ENCODE assay signal across 1 cellular context in the genomic region with DNA sequence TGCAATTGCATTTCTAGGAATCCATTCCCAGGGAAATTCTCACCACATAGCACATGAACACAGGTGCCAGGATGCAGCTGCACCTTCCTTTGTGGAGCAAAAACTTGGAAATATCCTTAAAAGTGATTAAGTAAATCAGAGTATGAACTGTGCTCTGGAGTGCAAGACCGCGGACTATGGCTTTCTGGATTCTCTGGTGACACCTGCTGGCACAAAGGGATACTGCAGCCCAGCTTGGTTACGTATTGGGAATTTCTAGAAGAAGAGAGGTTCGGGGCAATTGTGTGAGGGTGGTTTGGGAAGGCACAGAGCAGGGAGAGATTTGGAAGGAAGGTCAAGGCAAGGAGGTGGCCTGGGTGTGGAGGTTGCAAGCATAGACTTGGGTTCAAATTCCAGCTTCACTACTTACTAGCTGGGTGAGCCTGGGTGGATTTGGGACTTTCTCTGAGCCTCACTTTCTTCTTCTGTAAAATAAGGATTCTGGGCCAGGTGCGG.
TF ChIP-seq lines count a peak whose summit lies in the region.

No MANE protein-coding gene starts in this region.

TF ChIP-seq in HepG2, 621 proteins besides CTCF, POLR2A, EP300 and RAD21 (continued from another document):
- TF ChIP-seq IRF2 (CRISPR knock-in tag; IDR thresholded peaks at IDR 0.05) (peak; percentile 69), ASH2L (IDR thresholded peaks at IDR 0.05; ENCODE audit: insufficient read length, low read depth, low read length) (no peak), ZNF614 (CRISPR knock-in tag; IDR thresholded peaks at IDR 0.05; ENCODE audit: borderline replicate concordance) (peak; percentile 88), ZNF484 (CRISPR knock-in tag; IDR thresholded peaks at IDR 0.05; ENCODE audit: borderline replicate concordance, low read depth) (no peak), MAFG (CRISPR knock-in tag; IDR thresholded peaks at IDR 0.05) (no peak), HMGA1 (CRISPR knock-in tag; conservative IDR thresholded peaks at IDR 0.05) (no peak), ZMAT3 (CRISPR knock-in tag; conservative IDR thresholded peaks at IDR 0.05) (no peak), ZNF766 (CRISPR knock-in tag; IDR thresholded peaks at IDR 0.05; ENCODE audit: borderline replicate concordance) (no peak)
- TF ChIP-seq, protein P1, sequence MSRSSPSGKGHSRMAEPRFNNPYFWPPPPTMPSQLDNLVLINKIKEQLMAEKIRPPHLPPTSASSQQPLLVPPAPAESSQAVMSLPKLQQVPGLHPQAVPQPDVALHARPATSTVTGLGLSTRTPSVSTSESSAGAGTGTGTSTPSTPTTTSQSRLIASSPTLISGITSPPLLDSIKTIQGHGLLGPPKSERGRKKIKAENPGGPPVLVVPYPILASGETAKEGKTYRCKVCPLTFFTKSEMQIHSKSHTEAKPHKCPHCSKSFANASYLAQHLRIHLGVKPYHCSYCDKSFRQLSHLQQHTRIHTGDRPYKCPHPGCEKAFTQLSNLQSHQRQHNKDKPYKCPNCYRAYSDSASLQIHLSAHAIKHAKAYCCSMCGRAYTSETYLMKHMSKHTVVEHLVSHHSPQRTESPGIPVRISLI (CRISPR knock-in tag; IDR thresholded peaks at IDR 0.05; ENCODE audit: borderline replicate concordance): no peak; the same call in 1 of the 2 replicates
- TF ChIP-seq, protein P2, sequence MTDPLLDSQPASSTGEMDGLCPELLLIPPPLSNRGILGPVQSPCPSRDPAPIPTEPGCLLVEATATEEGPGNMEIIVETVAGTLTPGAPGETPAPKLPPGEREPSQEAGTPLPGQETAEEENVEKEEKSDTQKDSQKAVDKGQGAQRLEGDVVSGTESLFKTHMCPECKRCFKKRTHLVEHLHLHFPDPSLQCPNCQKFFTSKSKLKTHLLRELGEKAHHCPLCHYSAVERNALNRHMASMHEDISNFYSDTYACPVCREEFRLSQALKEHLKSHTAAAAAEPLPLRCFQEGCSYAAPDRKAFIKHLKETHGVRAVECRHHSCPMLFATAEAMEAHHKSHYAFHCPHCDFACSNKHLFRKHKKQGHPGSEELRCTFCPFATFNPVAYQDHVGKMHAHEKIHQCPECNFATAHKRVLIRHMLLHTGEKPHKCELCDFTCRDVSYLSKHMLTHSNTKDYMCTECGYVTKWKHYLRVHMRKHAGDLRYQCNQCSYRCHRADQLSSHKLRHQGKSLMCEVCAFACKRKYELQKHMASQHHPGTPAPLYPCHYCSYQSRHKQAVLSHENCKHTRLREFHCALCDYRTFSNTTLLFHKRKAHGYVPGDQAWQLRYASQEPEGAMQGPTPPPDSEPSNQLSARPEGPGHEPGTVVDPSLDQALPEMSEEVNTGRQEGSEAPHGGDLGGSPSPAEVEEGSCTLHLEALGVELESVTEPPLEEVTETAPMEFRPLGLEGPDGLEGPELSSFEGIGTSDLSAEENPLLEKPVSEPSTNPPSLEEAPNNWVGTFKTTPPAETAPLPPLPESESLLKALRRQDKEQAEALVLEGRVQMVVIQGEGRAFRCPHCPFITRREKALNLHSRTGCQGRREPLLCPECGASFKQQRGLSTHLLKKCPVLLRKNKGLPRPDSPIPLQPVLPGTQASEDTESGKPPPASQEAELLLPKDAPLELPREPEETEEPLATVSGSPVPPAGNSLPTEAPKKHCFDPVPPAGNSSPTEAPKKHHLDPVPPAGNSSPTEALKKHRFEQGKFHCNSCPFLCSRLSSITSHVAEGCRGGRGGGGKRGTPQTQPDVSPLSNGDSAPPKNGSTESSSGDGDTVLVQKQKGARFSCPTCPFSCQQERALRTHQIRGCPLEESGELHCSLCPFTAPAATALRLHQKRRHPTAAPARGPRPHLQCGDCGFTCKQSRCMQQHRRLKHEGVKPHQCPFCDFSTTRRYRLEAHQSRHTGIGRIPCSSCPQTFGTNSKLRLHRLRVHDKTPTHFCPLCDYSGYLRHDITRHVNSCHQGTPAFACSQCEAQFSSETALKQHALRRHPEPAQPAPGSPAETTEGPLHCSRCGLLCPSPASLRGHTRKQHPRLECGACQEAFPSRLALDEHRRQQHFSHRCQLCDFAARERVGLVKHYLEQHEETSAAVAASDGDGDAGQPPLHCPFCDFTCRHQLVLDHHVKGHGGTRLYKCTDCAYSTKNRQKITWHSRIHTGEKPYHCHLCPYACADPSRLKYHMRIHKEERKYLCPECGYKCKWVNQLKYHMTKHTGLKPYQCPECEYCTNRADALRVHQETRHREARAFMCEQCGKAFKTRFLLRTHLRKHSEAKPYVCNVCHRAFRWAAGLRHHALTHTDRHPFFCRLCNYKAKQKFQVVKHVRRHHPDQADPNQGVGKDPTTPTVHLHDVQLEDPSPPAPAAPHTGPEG (CRISPR knock-in tag; IDR thresholded peaks at IDR 0.05): no peak
